In the genomic region with DNA sequence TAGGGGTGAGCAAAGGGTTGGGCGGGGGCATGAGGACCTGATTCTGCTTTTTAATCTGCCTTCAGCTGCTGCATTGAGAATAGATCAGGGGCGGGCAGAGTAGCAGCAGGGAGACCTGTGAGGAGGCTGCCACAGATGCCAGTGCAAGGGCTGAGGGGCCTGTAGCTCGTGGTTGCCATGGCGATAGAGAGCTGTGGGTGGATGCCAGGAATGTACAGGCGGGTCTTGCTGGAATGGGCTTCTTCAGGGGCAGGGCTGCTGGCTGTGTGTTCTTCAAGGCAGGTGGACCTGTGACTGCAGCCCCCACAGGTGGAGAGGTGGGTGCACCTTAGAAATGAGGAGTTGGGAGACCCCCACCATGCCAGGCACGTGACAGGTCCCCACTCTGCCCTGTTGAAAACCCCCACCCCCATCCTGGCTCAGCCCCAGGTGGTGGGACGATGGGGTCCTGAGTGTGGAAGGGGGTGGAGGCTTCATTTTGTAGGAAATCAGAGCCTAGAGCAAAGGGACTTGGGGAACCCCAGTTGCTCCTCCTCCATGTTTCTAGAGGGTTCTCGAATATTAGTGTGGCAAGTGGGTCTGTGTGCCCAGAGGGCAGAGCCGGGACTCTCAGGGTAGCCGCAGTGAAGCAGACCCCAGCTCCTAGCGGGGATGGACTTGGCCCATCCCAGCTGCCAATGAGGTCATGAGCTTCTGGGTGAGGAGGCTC, we compare ENCODE assay signal across 9 cellular contexts. TPM values are rescaled to one million over a fixed set of nuclear protein-coding genes. Genes with fewer than 3 reads are reported as not detected.
A peak's percentile ranks its signal among the peaks of the same experiment; 100 is the strongest.
DNase-seq lines count a peak whose midpoint lies in the region; ATAC-seq and TF ChIP-seq lines count a peak whose summit lies in the region.
"Had no signal": no experiment of that assay in that cellular context is flagged by ENCODE, and none has a peak within 500 bp of the region (broad histone marks: within the 10 kb centered on the region; RNA-seq: fewer than 3 reads in every experiment).

No MANE protein-coding gene starts in this region.

- H4K5ac ChIP-seq in H9 (ENCODE audit: insufficient read length, low read depth, low read length) = no peak overlapping the region

- H3K36me3 ChIP-seq in SU-DHL-6 (ENCODE audit: low read length) (no peaks in the 10 kb centered on the region), GM23248 (ENCODE audit: low read depth) (no peaks in the 10 kb centered on the region)

- DNase-seq in CD1c-positive myeloid dendritic cell (ENCODE audit: extremely low spot score) (peak; percentile 29), H9 (peak; percentile 69), left kidney (ENCODE audit: low read depth, low spot score) (peak; percentile 94), GM23248 (no peak), cortex of kidney (lab: John Stamatoyannopoulos, UW) (no peak)
- DNase-seq: stimulated activated CD4-positive, alpha-beta T cell treated with anti-CD3 and anti-CD28 coated beads, Interleukin-12 subunit alpha, Interleukin-12 subunit beta, amount 100 ng/mL, for 4 hours had no signal

- no peak overlapping the region for H3K14ac ChIP-seq in H9 (ENCODE audit: insufficient read depth, low read length)

- H3K79me2 ChIP-seq in H9 (ENCODE audit: insufficient read depth, low read length) = peaks cover 1% of the 10 kb centered on the region; the same call in 1 of the 2 replicates
- peaks cover 70% of the 10 kb centered on the region for H3K79me2 ChIP-seq in SU-DHL-6 (ENCODE audit: insufficient read depth, low read length)
- H3K79me2 ChIP-seq in GM23248 (ENCODE audit: insufficient read depth) = peaks cover 34% of the 10 kb centered on the region

- H3K9ac ChIP-seq in H9 (ENCODE audit: extremely low read depth, insufficient read length, low read length) = no peak overlapping the region
- H3K9ac ChIP-seq in SU-DHL-6 (ENCODE audit: low read length) = peak overlapping the region; percentile 29
- no peak overlapping the region for H3K9ac ChIP-seq in GM23248

- no peaks in the 10 kb centered on the region for H3K9me2 ChIP-seq in SU-DHL-6 (replicated peaks; ENCODE audit: insufficient read depth, low read length)
- no peaks in the 10 kb centered on the region for H3K9me2 ChIP-seq in GM23248 (ENCODE audit: insufficient read depth)

- H3K9me3 Mint-ChIP-seq in H9 = no peaks in the 10 kb centered on the region

- no peak for TF ChIP-seq CTCF in H9 (conservative IDR thresholded peaks at IDR 0.05)
- no peak for TF ChIP-seq CTCF in SU-DHL-6 (IDR thresholded peaks at IDR 0.05; ENCODE audit: insufficient read depth, low read length, poor library complexity, severe bottlenecking)

- no peak overlapping the region for H2BK20ac ChIP-seq in H9 (ENCODE audit: low read depth, low read length, poor library complexity, severe bottlenecking)

- H2AK5ac ChIP-seq in H9 (ENCODE audit: insufficient read length, low read length) = no peak overlapping the region

- no peak overlapping the region for H3K4ac ChIP-seq in H9 (ENCODE audit: low read depth, low read length)

- H3K27me3 ChIP-seq in H9 (ENCODE audit: insufficient read depth, low read length) = no peaks in the 10 kb centered on the region
- no peaks in the 10 kb centered on the region for H3K27me3 ChIP-seq in SU-DHL-6 (ENCODE audit: low read length)
- no peaks in the 10 kb centered on the region for H3K27me3 ChIP-seq in GM23248 (replicated peaks; ENCODE audit: insufficient read depth)

- no peaks in the 10 kb centered on the region for H3K27me3 Mint-ChIP-seq in H9 (ENCODE audit: low read depth)

- H3K4me2 ChIP-seq in H9 (ENCODE audit: insufficient read depth, insufficient read length, low read length) (no peak overlapping the region), SU-DHL-6 (ENCODE audit: low read depth, low read length, poor library complexity, severe bottlenecking) (peak overlapping the region; percentile 28), GM23248 (ENCODE audit: unreplicated experiment) (no peak overlapping the region)

- H3F3A ChIP-seq in SU-DHL-6 (ENCODE audit: insufficient read depth) = no peaks in the 10 kb centered on the region
- no peaks in the 10 kb centered on the region for H3F3A ChIP-seq in GM23248 (ENCODE audit: insufficient read depth)

- no peak overlapping the region for H3K18ac ChIP-seq in H9 (ENCODE audit: insufficient read length, low read depth, low read length)

- WGBS in H9 (ENCODE audit: extremely low coverage, insufficient read length, low lambda C conversion rate) = no CpG with 5 or more reads among the region's 11 CpGs
- WGBS in GM23248 (ENCODE audit: low coverage in 1 of 2, low lambda C conversion rate in 2 of 2, missing lambda C conversion rate in 2 of 2), 2 experiments = 77 to 81% methylated on average over 10 to 11 of the region's 11 CpGs

- H3K23me2 ChIP-seq in H9 (ENCODE audit: insufficient read length, low read depth, low read length, poor library complexity, severe bottlenecking) = no peaks in the 10 kb centered on the region

- no peak overlapping the region for H3K56ac ChIP-seq in H9 (ENCODE audit: insufficient read length, low read depth, low read length)

- in situ Hi-C loops in GM23248 (cut with MboI) = no loop called here

- H3K23ac ChIP-seq in H9 (ENCODE audit: insufficient read length, low read depth, low read length) = no peak overlapping the region

- H3K27ac ChIP-seq in H9 (ENCODE audit: insufficient read length, low read depth, low read length) (no peak overlapping the region), SU-DHL-6 (ENCODE audit: low read depth, low read length) (peak overlapping the region; percentile 57), GM23248 (no peak overlapping the region)

- H4K8ac ChIP-seq in H9 (replicated peaks; ENCODE audit: insufficient read length, low read depth, low read length) = no peak overlapping the region

- no peak overlapping the region for H2BK5ac ChIP-seq in H9 (ENCODE audit: insufficient read length, low read length)

- no peak overlapping the region for H2BK15ac ChIP-seq in H9 (ENCODE audit: low read depth, low read length)

- no peak overlapping the region for H3K4me3 ChIP-seq in SU-DHL-6 (ENCODE audit: insufficient read depth, low read length, poor library complexity, severe bottlenecking)
- H3K4me3 ChIP-seq in GM23248 = no peak overlapping the region

- H4K91ac ChIP-seq in H9 (ENCODE audit: insufficient read length, low read depth, low read length) = no peak overlapping the region

- no peak overlapping the region for H2AFZ ChIP-seq in H9 (ENCODE audit: low read length)
- no peak overlapping the region for H2AFZ ChIP-seq in SU-DHL-6 (ENCODE audit: low read depth, low read length, severe bottlenecking)
- H2AFZ ChIP-seq in GM23248 = no peak overlapping the region

- peaks cover 23 to 25% of the 10 kb centered on the region in 2 experiments for H3K4me1 Mint-ChIP-seq in H9

- H3K4me1 ChIP-seq in H9 (ENCODE audit: insufficient read depth, low read length) = no peaks in the 10 kb centered on the region
- H3K4me1 ChIP-seq in GM23248 (ENCODE audit: insufficient read depth) = peaks cover 4% of the 10 kb centered on the region; the same call in 1 of the 2 replicates

- H3T11ph ChIP-seq in H9 (ENCODE audit: low read length) = no peak overlapping the region

- H4K20me1 ChIP-seq in H9 (ENCODE audit: control insufficient read depth, insufficient read depth, insufficient read length) (peaks cover 3% of the 10 kb centered on the region), SU-DHL-6 (ENCODE audit: low read depth, low read length) (no peaks in the 10 kb centered on the region), GM23248 (ENCODE audit: insufficient read depth) (no peaks in the 10 kb centered on the region)

- H3K4me3 Mint-ChIP-seq in H9 = no peak overlapping the region; a peak in 1 of 5 replicates

- no peaks in the 10 kb centered on the region for H3K9me3 ChIP-seq in H9 (ENCODE audit: control insufficient read depth, low read depth, low read length)
- no peaks in the 10 kb centered on the region for H3K9me3 ChIP-seq in SU-DHL-6 (ENCODE audit: insufficient read depth, low read length)
- H3K9me3 ChIP-seq in GM23248 (ENCODE audit: low read depth) = no peaks in the 10 kb centered on the region

- no peak overlapping the region for H2BK120ac ChIP-seq in H9 (ENCODE audit: low read depth, low read length, poor library complexity, severe bottlenecking)

- H3K36me3 Mint-ChIP-seq in H9 (ENCODE audit: insufficient read depth in 1 of 3, low read depth in 3 of 3) = peaks cover 11 to 20% (median 18%) of the 10 kb centered on the region in 3 experiments; a peak in 6 of 7 replicates

- H2BK12ac ChIP-seq in H9 (ENCODE audit: insufficient read length, low read depth, low read length) = no peak overlapping the region

- H3K79me1 ChIP-seq in H9 (ENCODE audit: insufficient read depth, low read depth, low read length, poor library complexity, severe bottlenecking) = peaks cover 4% of the 10 kb centered on the region

- no peak for ATAC-seq in activated CD4-positive, CD25-positive, alpha-beta regulatory T cell treated with anti-CD3 and anti-CD28 coated beads, Interleukin-2, amount 50 U/mL, for 24 hours
- no peak for ATAC-seq in GM21381 (IDR thresholded peaks at IDR 0.05; ENCODE audit: unreplicated experiment)

- H3K27ac Mint-ChIP-seq in H9 = peak overlapping the region; percentile 48 to 88 (median 75); a peak in 4 of 7 replicates

RNA-seq across cellular contexts. Expression of a gene that starts 38.3 kb away (rescaled TPM):
- 70.8 and 72.6 TPM in 2 replicates for total RNA-seq in H9 (2021)
- 10.6 and 13.4 TPM in 2 replicates for total RNA-seq in GM23248 (2014; rRNA removed; shearing (Covaris generic))
- polyA plus RNA-seq in GM23248 (2016; fragmentation: Nextera tagmentation; extraction: Ambion mirVana) = 4.6 and 4.7 TPM in 2 replicates

Comparison
In these comparisons a context has a peak if more than half of its experiments do, and no peak if none do; other contexts are left out.
1. DNase-seq: peak in CD1c-positive myeloid dendritic cell (single experiment), H9 (single experiment) and left kidney (single experiment); none in GM23248 (single experiment) and cortex of kidney (single experiment).